ENCODE assay signal across 33 cellular contexts in the genomic region with DNA sequence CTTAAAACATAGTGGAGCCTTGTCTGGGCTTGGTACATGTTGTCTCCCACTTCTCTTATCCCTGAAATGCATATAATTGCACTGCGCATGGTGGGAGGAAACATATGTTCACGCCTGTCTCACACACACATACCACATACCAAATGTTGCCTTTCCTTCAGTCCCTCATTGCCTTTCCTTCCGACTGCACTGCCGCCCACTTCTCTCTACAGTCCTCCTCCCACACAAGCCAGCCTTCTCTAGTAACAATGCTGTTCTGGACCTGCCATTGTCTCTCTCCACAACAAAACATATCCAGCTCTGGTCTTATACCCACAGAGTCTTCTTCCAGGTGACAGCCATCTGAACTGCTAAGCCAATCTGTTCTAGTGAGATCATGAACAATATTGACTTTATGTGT.
"Had no signal": no experiment of that assay in that cellular context is flagged by ENCODE, and none has a peak within 500 bp of the region (broad histone marks: within the 10 kb centered on the region; RNA-seq: fewer than 3 reads in every experiment).

No MANE protein-coding gene starts in this region.

- H3K27ac ChIP-seq: adrenal gland, body of pancreas, esophagus muscularis mucosa, foreskin keratinocyte, gastroesophageal sphincter, heart right ventricle had no signal

- H3K4me1 ChIP-seq: body of pancreas, esophagus muscularis mucosa, gastroesophageal sphincter had no signal

- H3K27me3 ChIP-seq: adrenal gland, body of pancreas, esophagus muscularis mucosa, foreskin keratinocyte, gastroesophageal sphincter, heart right ventricle had no signal

- ATAC-seq: activated CD4-positive, alpha-beta T cell treated with anti-CD3 and anti-CD28 coated beads for 36 hours; activated CD8-positive, alpha-beta memory T cell treated with anti-CD3 and anti-CD28 coated beads, Interleukin-2, amount 10 ng/mL, durations not matched to agents 7 days and 5 days; activated CD8-positive, alpha-beta T cell treated with anti-CD3 and anti-CD28 coated beads, Interleukin-2, amount 10 ng/mL, durations not matched to agents 7 days and 5 days; activated naive CD8-positive, alpha-beta T cell treated with anti-CD3 and anti-CD28 coated beads, Interleukin-2, amount 50 U/mL, for 24 hours; body of pancreas; effector memory CD8-positive, alpha-beta T cell; foreskin keratinocyte; gastroesophageal sphincter; heart right ventricle had no signal

- H3K9me3 Mint-ChIP-seq: activated CD4-positive, alpha-beta memory T cell treated with anti-CD3 and anti-CD28 coated beads for 36 hours; activated CD4-positive, alpha-beta T cell treated with anti-CD3 and anti-CD28 coated beads, Interleukin-2, amount 10 ng/mL, durations not matched to agents 24 days and 14 days; activated naive CD4-positive, alpha-beta T cell treated with anti-CD3 and anti-CD28 coated beads for 36 hours; activated naive CD4-positive, alpha-beta T cell treated with anti-CD3 and anti-CD28 coated beads, Interleukin-2, amount 50 U/mL, for 24 hours; activated naive CD8-positive, alpha-beta T cell treated with anti-CD3 and anti-CD28 coated beads for 36 hours; activated naive CD8-positive, alpha-beta T cell treated with anti-CD3 and anti-CD28 coated beads, Interleukin-2, amount 50 U/mL, for 24 hours; activated T-helper 1 cell treated with anti-CD3 and anti-CD28 coated beads, Interleukin-12 subunit alpha, Interleukin-12 subunit beta, Interleukin-2, Interleukin-4 antibody, amounts not matched to agents 30 ng/mL and 10 ng/mL and 1 ng/mL, durations not matched to agents 14 hours and 24 hours and 36 hours; activated T-helper 2 cell treated with anti-CD3 and anti-CD28 coated beads, Interferon-gamma antibody, Interleukin-2, Interleukin-4, amounts not matched to agents 10 μg/mL and 5 μg/mL and 100 μg/mL, durations not matched to agents 14 hours and 24 hours and 36 hours; effector memory CD8-positive, alpha-beta T cell had no signal

- H3K9me3 ChIP-seq: adrenal gland, body of pancreas, esophagus muscularis mucosa, gastroesophageal sphincter, heart right ventricle had no signal

- FAIRE-seq: colon had no signal

- H3K4me3 ChIP-seq: adrenal gland, body of pancreas, esophagus muscularis mucosa, gastroesophageal sphincter, heart right ventricle had no signal

- H3K27ac Mint-ChIP-seq: activated CD4-positive, alpha-beta memory T cell treated with anti-CD3 and anti-CD28 coated beads for 36 hours; activated CD4-positive, alpha-beta T cell treated with anti-CD3 and anti-CD28 coated beads for 36 hours; activated CD4-positive, alpha-beta T cell treated with anti-CD3 and anti-CD28 coated beads, Interleukin-2, amount 10 ng/mL, durations not matched to agents 24 days and 14 days; activated CD8-positive, alpha-beta memory T cell treated with anti-CD3 and anti-CD28 coated beads, Interleukin-2, amount 10 ng/mL, durations not matched to agents 7 days and 5 days; activated CD8-positive, alpha-beta T cell treated with anti-CD3 and anti-CD28 coated beads, Interleukin-2, amount 10 ng/mL, durations not matched to agents 7 days and 5 days; activated naive CD4-positive, alpha-beta T cell treated with anti-CD3 and anti-CD28 coated beads for 36 hours; activated naive CD4-positive, alpha-beta T cell treated with anti-CD3 and anti-CD28 coated beads, Interleukin-2, amount 50 U/mL, for 24 hours; activated naive CD8-positive, alpha-beta T cell treated with anti-CD3 and anti-CD28 coated beads for 36 hours; activated naive CD8-positive, alpha-beta T cell treated with anti-CD3 and anti-CD28 coated beads, Interleukin-2, amount 50 U/mL, for 24 hours; activated T-helper 1 cell treated with anti-CD3 and anti-CD28 coated beads, Interleukin-12 subunit alpha, Interleukin-12 subunit beta, Interleukin-2, Interleukin-4 antibody, amounts not matched to agents 30 ng/mL and 10 ng/mL and 1 ng/mL, durations not matched to agents 14 hours and 24 hours and 36 hours; activated T-helper 2 cell treated with anti-CD3 and anti-CD28 coated beads, Interferon-gamma antibody, Interleukin-2, Interleukin-4, amounts not matched to agents 10 μg/mL and 5 μg/mL and 100 μg/mL, durations not matched to agents 14 hours and 24 hours and 36 hours; effector memory CD8-positive, alpha-beta T cell had no signal

- H3K4me3 Mint-ChIP-seq: activated CD4-positive, alpha-beta memory T cell treated with anti-CD3 and anti-CD28 coated beads for 36 hours; activated CD4-positive, alpha-beta T cell treated with anti-CD3 and anti-CD28 coated beads for 36 hours; activated CD4-positive, alpha-beta T cell treated with anti-CD3 and anti-CD28 coated beads, Interleukin-2, amount 10 ng/mL, durations not matched to agents 24 days and 14 days; activated CD8-positive, alpha-beta memory T cell treated with anti-CD3 and anti-CD28 coated beads, Interleukin-2, amount 10 ng/mL, durations not matched to agents 7 days and 5 days; activated CD8-positive, alpha-beta T cell treated with anti-CD3 and anti-CD28 coated beads, Interleukin-2, amount 10 ng/mL, durations not matched to agents 7 days and 5 days; activated naive CD4-positive, alpha-beta T cell treated with anti-CD3 and anti-CD28 coated beads for 36 hours; activated naive CD4-positive, alpha-beta T cell treated with anti-CD3 and anti-CD28 coated beads, Interleukin-2, amount 50 U/mL, for 24 hours; activated naive CD8-positive, alpha-beta T cell treated with anti-CD3 and anti-CD28 coated beads for 36 hours; activated naive CD8-positive, alpha-beta T cell treated with anti-CD3 and anti-CD28 coated beads, Interleukin-2, amount 50 U/mL, for 24 hours; activated T-helper 1 cell treated with anti-CD3 and anti-CD28 coated beads, Interleukin-12 subunit alpha, Interleukin-12 subunit beta, Interleukin-2, Interleukin-4 antibody, amounts not matched to agents 30 ng/mL and 10 ng/mL and 1 ng/mL, durations not matched to agents 14 hours and 24 hours and 36 hours; effector memory CD8-positive, alpha-beta T cell had no signal

- DNase-seq: activated CD4-positive, alpha-beta memory T cell treated with anti-CD3 and anti-CD28 coated beads for 36 hours; activated CD4-positive, alpha-beta T cell treated with anti-CD3 and anti-CD28 coated beads for 36 hours; activated CD4-positive, alpha-beta T cell treated with anti-CD3 and anti-CD28 coated beads, Interleukin-2, amount 10 ng/mL, durations not matched to agents 24 days and 14 days; activated CD4-positive, CD25-positive, alpha-beta regulatory T cell; activated CD4-positive, CD25-positive, alpha-beta regulatory T cell treated with anti-CD3 and anti-CD28 coated beads, Interleukin-2, amount 50 U/mL, for 72 hours; activated CD8-positive, alpha-beta memory T cell treated with anti-CD3 and anti-CD28 coated beads, Interleukin-2, amount 10 ng/mL, durations not matched to agents 7 days and 5 days; activated CD8-positive, alpha-beta memory T cell treated with anti-CD3 and anti-CD28 coated beads, Interleukin-2, amount 50 U/mL, for 4 hours; activated CD8-positive, alpha-beta T cell treated with anti-CD3 and anti-CD28 coated beads, Interleukin-2, amount 10 ng/mL, durations not matched to agents 7 days and 5 days; activated effector memory CD4-positive, alpha-beta T cell treated with anti-CD3 and anti-CD28 coated beads, Interleukin-2, amount 50 U/mL, for 16 hours; activated naive CD4-positive, alpha-beta T cell treated with anti-CD3 and anti-CD28 coated beads for 36 hours; activated naive CD8-positive, alpha-beta T cell treated with anti-CD3 and anti-CD28 coated beads for 36 hours; activated naive CD8-positive, alpha-beta T cell treated with anti-CD3 and anti-CD28 coated beads, Interleukin-2, amount 50 U/mL, for 24 hours; activated T-cell treated with anti-CD3 and anti-CD28 coated beads, Interleukin-2, amount 50 U/mL, for 1 hour; activated T-cell treated with anti-CD3 and anti-CD28 coated beads, Interleukin-2, amount 50 U/mL, for 48 hours; adrenal gland; amygdala; aorta; body of pancreas; caudate nucleus; cortex of kidney; dermis blood vessel endothelial cell; effector CD4-positive, alpha-beta T cell; effector memory CD8-positive, alpha-beta T cell; erythroblast; foreskin keratinocyte; heart right ventricle; T-helper 2 cell had no signal

- H3K36me3 ChIP-seq: adrenal gland, esophagus muscularis mucosa, gastroesophageal sphincter, heart right ventricle had no signal
